ENCODE assay signal across 14 cellular contexts in genomic region chr13:43469791-43470190, GRCh38.
A peak's percentile ranks its signal among the peaks of the same experiment; 100 is the strongest.
DNase-seq lines count a peak whose midpoint lies in the region; ATAC-seq and TF ChIP-seq lines count a peak whose summit lies in the region.
"Had no signal": no experiment of that assay in that cellular context is flagged by ENCODE, and none has a peak within 500 bp of the region (broad histone marks: within the 10 kb centered on the region; RNA-seq: fewer than 3 reads in every experiment).

No MANE protein-coding gene starts in this region.

- no peak overlapping the region for H2BK120ac ChIP-seq in IMR-90 (ENCODE audit: low read depth, low read length)

- H3K27me3 ChIP-seq in IMR-90 (ENCODE audit: control insufficient read depth, insufficient read depth, low read length) (no peaks in the 10 kb centered on the region), heart left ventricle (no peaks in the 10 kb centered on the region)

- H3K4me1 ChIP-seq in IMR-90 (ENCODE audit: control insufficient read depth, insufficient read depth, low read length) (no peaks in the 10 kb centered on the region), heart left ventricle (peaks cover 0 to 25% (median 20%) of the 10 kb centered on the region in 12 donors)

- dilution Hi-C loops in IMR-90 (cut with HindIII; ENCODE audit: low sequenced_read_pairs, unreplicated experiment) = no loop called here

- TF ChIP-seq POLR2A in IMR-90 (IDR thresholded peaks at IDR 0.05; ENCODE audit: low read depth, low read length) (no peak), heart left ventricle (IDR thresholded peaks at IDR 0.05) (no peak)

- TF ChIP-seq CTCF in IMR-90 (conservative IDR thresholded peaks at IDR 0.05; ENCODE audit: low read depth, low read length) = no peak
- no peak for TF ChIP-seq CTCF in choroid plexus epithelial cell (conservative IDR thresholded peaks at IDR 0.05; ENCODE audit: low read depth, low read length)
- TF ChIP-seq CTCF in heart left ventricle (IDR thresholded peaks at IDR 0.05) = no peak

- DNase-seq in IMR-90 (peak; percentile 11), choroid plexus epithelial cell (ENCODE audit: low read depth) (peak; percentile 36), iris pigment epithelial cell (ENCODE audit: low read depth) (peak; percentile 25), NCI-H187 (lab: John Stamatoyannopoulos, UW) (no peak), heart left ventricle (no peak)
- DNase-seq: ACHN; C1 segment of cervical spinal cord; Calu3; CD4-positive, alpha-beta T cell; DMS79; GM23248 had no signal

- ATAC-seq in IMR-90 (ENCODE audit: low read depth) (no peak; the same call in 1 of the 2 replicates), HG02870 (IDR thresholded peaks at IDR 0.05; ENCODE audit: unreplicated experiment) (no peak), heart left ventricle (no peak)
- ATAC-seq in activated CD4-positive, CD25-positive, alpha-beta regulatory T cell treated with anti-CD3 and anti-CD28 coated beads, Interleukin-2, amount 50 U/mL, for 24 hours = no peak
- ATAC-seq: HCT116 had no signal

- H3K4me3 ChIP-seq in IMR-90 (ENCODE audit: insufficient read depth, low read depth, low read length) (no peak overlapping the region), choroid plexus epithelial cell (ENCODE audit: low read depth, low read length) (no peak overlapping the region), heart left ventricle (no peak overlapping the region)
- H3K4me3 ChIP-seq: GM23248 had no signal

- POLR2A ChIA-PET in IMR-90 (lab: Charles Lee; ENCODE audit: unreplicated experiment) = no interaction called here

- no peak overlapping the region for H2AFZ ChIP-seq in IMR-90 (replicated peaks; ENCODE audit: low read length, poor library complexity)
- H2AFZ ChIP-seq: GM23248 had no signal

- no peak overlapping the region for H2BK5ac ChIP-seq in IMR-90 (ENCODE audit: low read depth, low read length, poor library complexity, severe bottlenecking)

- H3K4me2 ChIP-seq in IMR-90 (ENCODE audit: low read depth, low read length) = no peak overlapping the region

- H3K18ac ChIP-seq in IMR-90 (ENCODE audit: low read depth, low read length) = no peak overlapping the region

- H3K9ac ChIP-seq in IMR-90 (ENCODE audit: low read depth, low read length) = no peak overlapping the region
- H3K9ac ChIP-seq: GM23248 had no signal

- no CpG with 5 or more reads among the region's 1 CpG for WGBS in IMR-90 (ENCODE audit: extremely low coverage in 2 of 2, insufficient read length in 1 of 2), 2 experiments
- WGBS in heart left ventricle, 4 donors = 81 to 88% (median 87%) methylated on average over 1 of the region's 1 CpG

- no peak overlapping the region for H3K56ac ChIP-seq in IMR-90 (ENCODE audit: extremely low read depth, insufficient read depth, low read length)

- no peaks in the 10 kb centered on the region for H3K79me1 ChIP-seq in IMR-90 (ENCODE audit: low read depth in 1 of 2, low read length in 2 of 2)

- no peak overlapping the region for H3K27ac ChIP-seq in IMR-90 (ENCODE audit: insufficient read depth, low read length)
- no peak overlapping the region for H3K27ac ChIP-seq in heart left ventricle
- H3K27ac ChIP-seq: GM23248 had no signal

- H3K9me3 ChIP-seq in IMR-90 (ENCODE audit: control insufficient read depth, insufficient read depth, low read length) = no peaks in the 10 kb centered on the region
- no peaks in the 10 kb centered on the region for H3K9me3 ChIP-seq in heart left ventricle

- H3K9me1 ChIP-seq in IMR-90 (ENCODE audit: insufficient read depth, low read length) = no peaks in the 10 kb centered on the region

- H2BK15ac ChIP-seq in IMR-90 (ENCODE audit: low read depth, low read length) = no peak overlapping the region

- no peak overlapping the region for H3K14ac ChIP-seq in IMR-90 (replicated peaks; ENCODE audit: low read depth, low read length)

- no peak overlapping the region for H2AK5ac ChIP-seq in IMR-90 (ENCODE audit: low read depth, low read length)

- no peak overlapping the region for H2AK9ac ChIP-seq in IMR-90 (replicated peaks; ENCODE audit: low read depth, low read length, poor library complexity)

- intact Hi-C loops in IMR-90 (cut with micrococcal nuclease) (no loop called here), heart left ventricle (cut with DNase I) (loop anchor here in 1 of 10 donors (10.0 kb wide), 1 partner anchor 315 kb away; the partner anchor contains the start of gene ENOX1)

- no peak overlapping the region for H4K5ac ChIP-seq in IMR-90 (ENCODE audit: low read depth, low read length)

- no peak overlapping the region for H4K8ac ChIP-seq in IMR-90 (ENCODE audit: low read depth in 2 of 2, low read length in 2 of 2)

- CTCF ChIA-PET in IMR-90 (lab: Yijun Ruan, JAX) = interaction anchor here (0.6 kb wide), 1 partner anchor 260 kb away, joined by 3 read pairs; no protein-coding TSS in a partner anchor

- H4K91ac ChIP-seq in IMR-90 (ENCODE audit: insufficient read depth, low read depth, low read length) = no peak overlapping the region

- no peak overlapping the region for H3K23ac ChIP-seq in IMR-90 (ENCODE audit: low read depth, low read length)

- in situ Hi-C loops in IMR-90 (cut with MboI; ENCODE audit: low sequenced_read_pairs) = no loop called here

- no peak overlapping the region for H3K4ac ChIP-seq in IMR-90 (ENCODE audit: low read depth, low read length)

- H4K20me1 ChIP-seq in IMR-90 (ENCODE audit: insufficient read depth, low read length) = no peaks in the 10 kb centered on the region

- BruUV-seq in IMR-90 (replicated peaks; lab: Mats Ljungman, UMichigan) = no TSS peak

- H3K36me3 ChIP-seq in IMR-90 (ENCODE audit: control insufficient read depth, insufficient read depth, low read length) = no peaks in the 10 kb centered on the region
- no peaks in the 10 kb centered on the region for H3K36me3 ChIP-seq in heart left ventricle

- H2BK20ac ChIP-seq in IMR-90 (ENCODE audit: low read depth, low read length) = no peak overlapping the region

- TF ChIP-seq RAD21 in IMR-90 (IDR thresholded peaks at IDR 0.05; ENCODE audit: low read length) = no peak

TF ChIP-seq in IMR-90, 13 proteins besides CTCF, POLR2A, EP300 and RAD21:
- no peak for TF ChIP-seq CHD1 (IDR thresholded peaks at IDR 0.05; ENCODE audit: low read depth, low read length)
- TF ChIP-seq USF2 (IDR thresholded peaks at IDR 0.05; ENCODE audit: low read depth, low read length) = no peak
- TF ChIP-seq FOS (IDR thresholded peaks at IDR 0.05; ENCODE audit: low read depth, low read length) = no peak
- no peak for TF ChIP-seq BHLHE40 (IDR thresholded peaks at IDR 0.05; ENCODE audit: low read depth, low read length)
- no peak for TF ChIP-seq RCOR1 (IDR thresholded peaks at IDR 0.05; ENCODE audit: insufficient replicate concordance, low read length)
- no peak for TF ChIP-seq MAFK (IDR thresholded peaks at IDR 0.05; ENCODE audit: low read depth, low read length)
- no peak for TF ChIP-seq NFE2L2 (IDR thresholded peaks at IDR 0.05; ENCODE audit: low read depth, low read length)

Comparison
In these comparisons a context has a peak if more than half of its experiments do, and no peak if none do; other contexts are left out.
1. DNase-seq: peak in IMR-90 (single experiment), choroid plexus epithelial cell (single experiment) and iris pigment epithelial cell (single experiment); none in NCI-H187 (0 of 2) and heart left ventricle (0 of 5).